In genomic region chr16:72604375-72604774, GRCh38 we compare ENCODE assay signal across 19 cellular contexts.
DNase-seq lines count a peak whose midpoint lies in the region; ATAC-seq and TF ChIP-seq lines count a peak whose summit lies in the region.
"Had no signal": no experiment of that assay in that cellular context is flagged by ENCODE, and none has a peak within 500 bp of the region (broad histone marks: within the 10 kb centered on the region; RNA-seq: fewer than 3 reads in every experiment).

No MANE protein-coding gene starts in this region.

- DNase-seq in GM10248 (ENCODE audit: extremely low spot score) (peak; percentile 24), RKO (ENCODE audit: low spot score) (no peak), NCI-H510A treated with DMSO at 0.1 percent for 48 hours (lab: John Stamatoyannopoulos, UW) (no peak), hepatic stellate cell (ENCODE audit: low spot score) (no peak)
- DNase-seq: C1 segment of cervical spinal cord, DMS 273 treated with DMSO at 0.1 percent for 48 hours, EL, KG1, NCI-H1092, NCI-H1694, NCI-H2107, NCI-H446, NCI-H774, T-helper 1 cell had no signal

- ATAC-seq in GM18907 (IDR thresholded peaks at IDR 0.05; ENCODE audit: unreplicated experiment) = peak; percentile 59
- peak; percentile 64 for ATAC-seq in HG02938 (IDR thresholded peaks at IDR 0.05; ENCODE audit: unreplicated experiment)
- ATAC-seq in HG03575 (IDR thresholded peaks at IDR 0.05; ENCODE audit: extremely low read depth, insufficient number of reproducible peaks, low FRiP score, unreplicated experiment) = peak; percentile 37
- ATAC-seq in GM19324 (IDR thresholded peaks at IDR 0.05; ENCODE audit: low FRiP score, unreplicated experiment) = no peak
- ATAC-seq: Right ventricle myocardium inferior had no signal

- TF ChIP-seq CTCF in GM10248 (IDR thresholded peaks at IDR 0.05; ENCODE audit: control extremely low read depth, extremely low read depth, low read depth, missing control alignments) = no peak

- CTCF ChIA-PET in GM10248 (lab: Yijun Ruan, JAX) = interaction anchor here (3.2 kb wide), 1 partner anchor 10 kb away, joined by 9 read pairs; no protein-coding TSS in a partner anchor

- POLR2A ChIA-PET in GM10248 (lab: Yijun Ruan, JAX) = no interaction called here
